Comparison of ENCODE assay signal across 16 cellular contexts in the genomic region with DNA sequence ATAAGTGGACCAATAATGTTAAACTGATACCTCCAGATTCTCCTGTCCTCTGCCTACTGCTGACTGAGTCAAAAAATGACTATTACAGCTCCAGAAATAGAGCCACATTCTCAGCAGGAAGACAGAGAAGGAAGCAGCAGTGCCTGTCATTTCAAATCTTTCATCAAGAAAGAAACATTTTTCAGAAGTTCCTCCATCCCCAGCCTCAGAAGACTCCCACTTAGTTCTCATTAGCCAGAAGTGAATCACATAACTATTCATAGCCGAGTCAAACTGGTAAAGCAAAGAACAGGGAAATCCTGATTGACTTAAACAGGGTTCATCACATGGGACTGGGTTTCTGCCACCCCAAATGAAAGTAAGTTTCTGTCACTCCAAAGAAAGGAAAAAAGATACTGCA.
"Had no signal": no experiment of that assay in that cellular context is flagged by ENCODE, and none has a peak within 500 bp of the region (broad histone marks: within the 10 kb centered on the region; RNA-seq: fewer than 3 reads in every experiment).

No MANE protein-coding gene starts in this region.

- H3K36me3 ChIP-seq: colonic mucosa, heart left ventricle, thoracic aorta, transverse colon had no signal

- ATAC-seq: heart left ventricle; naive thymus-derived CD8-positive, alpha-beta T cell; right cardiac atrium; stimulated activated memory B cell treated with anti-CD40 and anti-IgM and Interleukin-4, amounts not matched to agents 10 μg/mL and 1 μg/mL and 100 μg/mL, for 72 hours; stimulated activated naive CD8-positive, alpha-beta T cell treated with anti-CD3 and anti-CD28 coated beads, Interleukin-15, amount 100 ng/mL, for 72 hours had no signal

- H3K4me3 Mint-ChIP-seq: endodermal cell; naive thymus-derived CD8-positive, alpha-beta T cell; stimulated activated memory B cell treated with anti-CD40 and anti-IgM and Interleukin-4, amounts not matched to agents 10 μg/mL and 1 μg/mL and 100 μg/mL, for 72 hours; stimulated activated naive CD8-positive, alpha-beta T cell treated with anti-CD3 and anti-CD28 coated beads, Interleukin-15, amount 100 ng/mL, for 72 hours had no signal

- H3K4me1 Mint-ChIP-seq: naive thymus-derived CD8-positive, alpha-beta T cell; stimulated activated memory B cell treated with anti-CD40 and anti-IgM and Interleukin-4, amounts not matched to agents 10 μg/mL and 1 μg/mL and 100 μg/mL, for 72 hours; stimulated activated naive CD8-positive, alpha-beta T cell treated with anti-CD3 and anti-CD28 coated beads, Interleukin-15, amount 100 ng/mL, for 72 hours had no signal

- H3K9me3 Mint-ChIP-seq: naive thymus-derived CD8-positive, alpha-beta T cell; stimulated activated memory B cell treated with anti-CD40 and anti-IgM and Interleukin-4, amounts not matched to agents 10 μg/mL and 1 μg/mL and 100 μg/mL, for 72 hours; stimulated activated naive CD8-positive, alpha-beta T cell treated with anti-CD3 and anti-CD28 coated beads, Interleukin-15, amount 100 ng/mL, for 72 hours had no signal

- H3K4me1 ChIP-seq: colonic mucosa, heart left ventricle, transverse colon had no signal

- DNase-seq: colonic mucosa; effector CD4-positive, alpha-beta T cell; endodermal cell; heart left ventricle; hippocampal formation; kidney glomerular epithelial cell; naive thymus-derived CD8-positive, alpha-beta T cell; posterior cingulate gyrus; right cardiac atrium; stimulated activated CD4-positive, alpha-beta T cell treated with anti-CD3 and anti-CD28 coated beads, Interleukin-15, amount 100 ng/mL, for 24 hours; stimulated activated CD4-positive, alpha-beta T cell treated with anti-CD3 and anti-CD28 coated beads, Interleukin-1b, Interleukin-23, amount 100 ng/mL, for 48 hours; stimulated activated CD4-positive, alpha-beta T cell treated with anti-CD3 and anti-CD28 coated beads, Interleukin-4, amount 100 ng/mL, for 24 hours; stimulated activated naive CD8-positive, alpha-beta T cell treated with anti-CD3 and anti-CD28 coated beads, Interleukin-15, amount 100 ng/mL, for 72 hours; transverse colon had no signal

- H3K9me3 ChIP-seq: colonic mucosa, heart left ventricle, thoracic aorta, transverse colon had no signal

- H3K27ac ChIP-seq: colonic mucosa, heart left ventricle, thoracic aorta, transverse colon had no signal

- H3K36me3 Mint-ChIP-seq: naive thymus-derived CD8-positive, alpha-beta T cell; stimulated activated memory B cell treated with anti-CD40 and anti-IgM and Interleukin-4, amounts not matched to agents 10 μg/mL and 1 μg/mL and 100 μg/mL, for 72 hours had no signal

- H3K4me3 ChIP-seq: colonic mucosa, heart left ventricle, thoracic aorta, transverse colon had no signal

- H3K27ac Mint-ChIP-seq: endodermal cell; naive thymus-derived CD8-positive, alpha-beta T cell; stimulated activated memory B cell treated with anti-CD40 and anti-IgM and Interleukin-4, amounts not matched to agents 10 μg/mL and 1 μg/mL and 100 μg/mL, for 72 hours; stimulated activated naive CD8-positive, alpha-beta T cell treated with anti-CD3 and anti-CD28 coated beads, Interleukin-15, amount 100 ng/mL, for 72 hours had no signal

- H3K27me3 ChIP-seq: colonic mucosa, heart left ventricle, transverse colon had no signal

- H3K27me3 Mint-ChIP-seq: naive thymus-derived CD8-positive, alpha-beta T cell; stimulated activated memory B cell treated with anti-CD40 and anti-IgM and Interleukin-4, amounts not matched to agents 10 μg/mL and 1 μg/mL and 100 μg/mL, for 72 hours; stimulated activated naive CD8-positive, alpha-beta T cell treated with anti-CD3 and anti-CD28 coated beads, Interleukin-15, amount 100 ng/mL, for 72 hours had no signal
